ENCODE assay signal across 4 cellular contexts in genomic region chr1:161639193-161639592, GRCh38. TPM values are rescaled to one million over a fixed set of nuclear protein-coding genes. Genes with fewer than 3 reads are reported as not detected.
"Had no signal": no experiment of that assay in that cellular context is flagged by ENCODE, and none has a peak within 500 bp of the region (broad histone marks: within the 10 kb centered on the region; RNA-seq: fewer than 3 reads in every experiment).

No MANE protein-coding gene starts in this region.

RNA-seq across cellular contexts. Expression of gene FCGR3B, which starts 8.2 kb away (rescaled TPM):
- total RNA-seq: HepG2, HT-29, HT1080, IMR-90 had no signal
- polyA plus RNA-seq: HepG2, IMR-90 had no signal

RNA-seq across cellular contexts. Expression of gene FCGR2B, which starts 23.8 kb away (rescaled TPM):
- total RNA-seq: HepG2, HT-29, IMR-90 had no signal
- polyA plus RNA-seq: HepG2, IMR-90 had no signal
